ENCODE assay signal across 1 cellular context in genomic region chr1:92958203-92958970, GRCh38.
TF ChIP-seq lines count a peak whose summit lies in the region.

No MANE protein-coding gene starts in this region.

TF ChIP-seq in SK-N-SH, 30 proteins besides CTCF, POLR2A, EP300 and RAD21 (continued from another document):
- TF ChIP-seq REST (IDR thresholded peaks at IDR 0.05; ENCODE audit: low read depth, low read length) (no peak), FOXM1 (IDR thresholded peaks at IDR 0.05; ENCODE audit: low read depth) (no peak), MAX (IDR thresholded peaks at IDR 0.05; ENCODE audit: low read depth) (no peak), NFIC (IDR thresholded peaks at IDR 0.05; ENCODE audit: borderline replicate concordance) (no peak), SIN3A (IDR thresholded peaks at IDR 0.05; ENCODE audit: borderline replicate concordance, low read depth, low read length) (no peak), POLR2AphosphoS5 (IDR thresholded peaks at IDR 0.05; ENCODE audit: low read depth, low read length) (no peak), TAF1 (IDR thresholded peaks at IDR 0.05; ENCODE audit: borderline replicate concordance, low read depth, low read length) (no peak), NRF1 (IDR thresholded peaks at IDR 0.05; ENCODE audit: low read depth, low read length) (no peak), MEF2A (IDR thresholded peaks at IDR 0.05; ENCODE audit: borderline replicate concordance, low read depth) (no peak), PBX3 (IDR thresholded peaks at IDR 0.05) (no peak), ZBTB33 (IDR thresholded peaks at IDR 0.05; ENCODE audit: borderline replicate concordance, low read depth) (no peak), RFX5 (IDR thresholded peaks at IDR 0.05; ENCODE audit: low read length) (no peak)
